Comparison of ENCODE assay signal across 18 cellular contexts in genomic region chr1:15936025-15936424, GRCh38. TPM values are rescaled to one million over a fixed set of nuclear protein-coding genes. Genes with fewer than 3 reads are reported as not detected.
DNase-seq lines count a peak whose midpoint lies in the region; ATAC-seq and TF ChIP-seq lines count a peak whose summit lies in the region.
"Had no signal": no experiment of that assay in that cellular context is flagged by ENCODE, and none has a peak within 500 bp of the region (broad histone marks: within the 10 kb centered on the region; RNA-seq: fewer than 3 reads in every experiment).

No MANE protein-coding gene starts in this region.

- H3K4me3 Mint-ChIP-seq in activated naive CD4-positive, alpha-beta T cell treated with anti-CD3 and anti-CD28 coated beads for 36 hours, result no peak overlapping the region
- H3K4me3 Mint-ChIP-seq in IgD-negative memory B cell, result no peak overlapping the region
- H3K4me3 Mint-ChIP-seq in type B pancreatic cell, result no peak overlapping the region
- H3K4me3 Mint-ChIP-seq: CD4-positive, alpha-beta T cell had no signal

- CTCF ChIA-PET in activated naive CD4-positive, alpha-beta T cell treated with anti-CD3 and anti-CD28 coated beads for 36 hours (lab: Charles Lee), result no interaction called here

- no peaks in the 10 kb centered on the region for H3K4me1 Mint-ChIP-seq in activated naive CD4-positive, alpha-beta T cell treated with anti-CD3 and anti-CD28 coated beads for 36 hours (ENCODE audit: low read depth)
- H3K4me1 Mint-ChIP-seq in IgD-negative memory B cell (peaks cover 0 to 4% (median 2%) of the 10 kb centered on the region in 3 donors), type B pancreatic cell (ENCODE audit: unreplicated experiment) (no peaks in the 10 kb centered on the region)

- H3K36me3 Mint-ChIP-seq in activated naive CD4-positive, alpha-beta T cell treated with anti-CD3 and anti-CD28 coated beads for 36 hours (ENCODE audit: low read depth), result peaks cover 41% of the 10 kb centered on the region
- H3K36me3 Mint-ChIP-seq in activated naive CD4-positive, alpha-beta T cell treated with anti-CD3 and anti-CD28 coated beads, Interleukin-2, amount 50 U/mL, for 72 hours, result peaks cover 20 to 30% of the 10 kb centered on the region in 2 donors
- H3K36me3 Mint-ChIP-seq in IgD-negative memory B cell (peaks cover 3% of the 10 kb centered on the region), type B pancreatic cell (peaks cover 34% of the 10 kb centered on the region)

- H3K27me3 Mint-ChIP-seq in activated naive CD4-positive, alpha-beta T cell treated with anti-CD3 and anti-CD28 coated beads for 36 hours (ENCODE audit: low read depth), result no peaks in the 10 kb centered on the region
- H3K27me3 Mint-ChIP-seq in IgD-negative memory B cell, result no peaks in the 10 kb centered on the region
- H3K27me3 Mint-ChIP-seq in type B pancreatic cell, result no peaks in the 10 kb centered on the region
- H3K27me3 Mint-ChIP-seq: CD4-positive, alpha-beta T cell had no signal

- no peaks in the 10 kb centered on the region for H3K9me3 Mint-ChIP-seq in activated naive CD4-positive, alpha-beta T cell treated with anti-CD3 and anti-CD28 coated beads for 36 hours
- H3K9me3 Mint-ChIP-seq in activated naive CD4-positive, alpha-beta T cell treated with anti-CD3 and anti-CD28 coated beads, Interleukin-2, amount 50 U/mL, for 72 hours, result no peaks in the 10 kb centered on the region
- H3K9me3 Mint-ChIP-seq in IgD-negative memory B cell (no peaks in the 10 kb centered on the region), type B pancreatic cell (no peaks in the 10 kb centered on the region)
- H3K9me3 Mint-ChIP-seq: CD4-positive, alpha-beta T cell had no signal

- intact Hi-C loops in activated naive CD4-positive, alpha-beta T cell treated with anti-CD3 and anti-CD28 coated beads for 36 hours (cut with micrococcal nuclease), result no loop called here

- TF ChIP-seq CTCF in type B pancreatic cell (conservative IDR thresholded peaks at IDR 0.05), result no peak

- no peak for ATAC-seq in activated naive CD4-positive, alpha-beta T cell treated with anti-CD3 and anti-CD28 coated beads, Interleukin-2, amount 50 U/mL, for 72 hours
- no peak for ATAC-seq in HG03159 (IDR thresholded peaks at IDR 0.05; ENCODE audit: unreplicated experiment)
- ATAC-seq: A549 had no signal

- DNase-seq in activated naive CD4-positive, alpha-beta T cell treated with anti-CD3 and anti-CD28 coated beads for 36 hours, result no peak
- DNase-seq in activated naive CD4-positive, alpha-beta T cell treated with anti-CD3 and anti-CD28 coated beads, Interleukin-2, amount 50 U/mL, for 72 hours (ENCODE audit: low spot score in 2 of 2), result no peak
- DNase-seq in mesenteric fat pad (ENCODE audit: low spot score), result peak; percentile 85
- DNase-seq in type B pancreatic cell (ENCODE audit: extremely low spot score, unreplicated experiment), result peak; percentile 60
- DNase-seq in NCI-H1105 (lab: John Stamatoyannopoulos, UW), result no peak
- DNase-seq: Caco-2; CD4-positive, alpha-beta T cell; DMS153; GF-D8; GM23248; HCEC 1CT; NCI-H1092 treated with DMSO at 0.1 percent for 48 hours; NCI-H748 treated with DMSO at 0.1 percent for 48 hours; NK-92 treated with Interleukin-12 subunit alpha and Interleukin-12 subunit beta, amount 100 ng/mL, for 24 hours; SHP77 had no signal

- peak overlapping the region; percentile 41 for H3K27ac Mint-ChIP-seq in activated naive CD4-positive, alpha-beta T cell treated with anti-CD3 and anti-CD28 coated beads for 36 hours
- peak overlapping the region in 1 of 2 donors; percentile 95 for H3K27ac Mint-ChIP-seq in activated naive CD4-positive, alpha-beta T cell treated with anti-CD3 and anti-CD28 coated beads, Interleukin-2, amount 50 U/mL, for 72 hours
- peak overlapping the region in 2 of 3 donors; percentile 23 to 39 for H3K27ac Mint-ChIP-seq in IgD-negative memory B cell
- no peak overlapping the region for H3K27ac Mint-ChIP-seq in type B pancreatic cell
- H3K27ac Mint-ChIP-seq: CD4-positive, alpha-beta T cell had no signal

RNA-seq across cellular contexts. Expression of gene ZBTB17, which starts 39.9 kb away (rescaled TPM):
- total RNA-seq in activated naive CD4-positive, alpha-beta T cell treated with anti-CD3 and anti-CD28 coated beads for 36 hours, result 10 to 100 TPM; 34.8 to 37.5 TPM
- total RNA-seq in activated naive CD4-positive, alpha-beta T cell treated with anti-CD3 and anti-CD28 coated beads, Interleukin-2, amount 50 U/mL, for 72 hours, result 10 to 100 TPM; 44.7 to 54.9 TPM
- 30.5 TPM for polyA plus RNA-seq in IgD-negative memory B cell
- total RNA-seq in mesenteric fat pad (29.9 TPM), type B pancreatic cell (ENCODE audit: low replicate concordance) (27.8 and 42.2 TPM in 2 replicates)

Comparison
In these comparisons a context has a peak if more than half of its experiments do, and no peak if none do; other contexts are left out.
1. DNase-seq: peak in mesenteric fat pad (single experiment) and type B pancreatic cell (single experiment); none in activated naive CD4-positive, alpha-beta T cell treated with anti-CD3 and anti-CD28 coated beads for 36 hours (single experiment), activated naive CD4-positive, alpha-beta T cell treated with anti-CD3 and anti-CD28 coated beads, Interleukin-2, amount 50 U/mL, for 72 hours (0 of 2) and NCI-H1105 (single experiment).